ENCODE assay signal across 19 cellular contexts in the genomic region with DNA sequence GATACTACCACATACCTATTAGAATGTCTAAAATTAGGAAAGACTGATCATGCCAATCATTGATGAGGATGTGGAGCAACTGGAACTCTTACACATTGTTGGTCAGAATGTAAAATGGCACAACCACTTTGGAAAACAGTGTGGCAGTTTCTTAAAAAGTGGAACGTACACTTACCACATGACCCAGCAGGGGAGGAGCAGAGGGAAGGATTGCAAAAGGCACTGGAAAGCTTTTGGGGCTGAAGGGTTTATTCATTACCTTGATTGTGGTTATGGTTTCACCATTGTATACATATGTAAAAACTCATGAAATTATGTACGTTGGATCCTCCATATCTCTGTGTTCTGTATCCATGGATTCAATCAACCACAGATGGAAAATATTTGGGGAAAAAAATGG.
"Had no signal": no experiment of that assay in that cellular context is flagged by ENCODE, and none has a peak within 500 bp of the region (broad histone marks: within the 10 kb centered on the region; RNA-seq: fewer than 3 reads in every experiment).

No MANE protein-coding gene starts in this region.

- DNase-seq: effector CD4-positive, alpha-beta T cell; endodermal cell; erythroblast; foreskin melanocyte; head of caudate nucleus; kidney; left cardiac atrium; left ventricle myocardium inferior; lower lobe of right lung; natural killer cell; posterior cingulate gyrus; spleen; stimulated activated CD4-positive, alpha-beta T cell treated with anti-CD3 and anti-CD28 coated beads, Interleukin-15, amount 100 ng/mL, for 24 hours; stimulated activated CD4-positive, alpha-beta T cell treated with anti-CD3 and anti-CD28 coated beads, Interleukin-1b, Interleukin-23, amount 100 ng/mL, for 48 hours; stimulated activated CD4-positive, alpha-beta T cell treated with anti-CD3 and anti-CD28 coated beads, Interleukin-4, amount 100 ng/mL, for 24 hours; stimulated activated naive B cell treated with anti-CD40 and anti-IgM and Interleukin-4, amounts not matched to agents 10 μg/mL and 1 μg/mL and 100 μg/mL, for 72 hours; stimulated activated naive CD8-positive, alpha-beta T cell treated with anti-CD3 and anti-CD28 coated beads, Interleukin-15, amount 100 ng/mL, for 72 hours; testis; upper lobe of right lung had no signal

- FAIRE-seq: kidney had no signal
